ENCODE assay signal across 8 cellular contexts in genomic region chr1:150293433-150294253, GRCh38. TPM values are rescaled to one million over a fixed set of nuclear protein-coding genes. Genes with fewer than 3 reads are reported as not detected.
A peak's percentile ranks its signal among the peaks of the same experiment; 100 is the strongest.
DNase-seq lines count a peak whose midpoint lies in the region; ATAC-seq and TF ChIP-seq lines count a peak whose summit lies in the region.

Gene MRPS21 (plus strand): TSS chr1:150293861. CDS start chr1:150294367, 506 bp downstream.

- H3K27me3 ChIP-seq in hepatocyte: no peaks in the 10 kb centered on the region

- 12% methylated on average over 43 of the region's 43 CpGs for WGBS in hepatocyte (ENCODE audit: low lambda C conversion rate, missing lambda C conversion rate)

- in situ Hi-C loops in astrocyte of the cerebellum (cut with HindIII; ENCODE audit: low sequenced_read_pairs): no loop called here

- peak within 1 kb of the TSS; percentile 89 for H3K27ac ChIP-seq in hepatocyte

- H3K9me2 ChIP-seq in hepatocyte (replicated peaks; ENCODE audit: insufficient read depth): no peaks in the 10 kb centered on the region

- peaks cover 31% of the 10 kb centered on the region for H3K79me2 ChIP-seq in hepatocyte

- peak within 1 kb of the TSS; percentile 96 for H3K4me2 ChIP-seq in hepatocyte

- H3K36me3 ChIP-seq in hepatocyte (replicated peaks; ENCODE audit: insufficient read depth, low read depth): no peaks in the 10 kb centered on the region

- H3K4me3 ChIP-seq in astrocyte of the cerebellum (ENCODE audit: low read depth, low read length): peak within 1 kb of the TSS; percentile 83
- H3K4me3 ChIP-seq in hepatocyte: peak within 1 kb of the TSS; percentile 48

- ATAC-seq in GM18511 (IDR thresholded peaks at IDR 0.05; ENCODE audit: unreplicated experiment): peak; percentile 96
- peak; percentile 83 for ATAC-seq in HG03039 (IDR thresholded peaks at IDR 0.05; ENCODE audit: unreplicated experiment)
- ATAC-seq in GM18519 (IDR thresholded peaks at IDR 0.05; ENCODE audit: low FRiP score, unreplicated experiment): no peak

- no peaks in the 10 kb centered on the region for H3K9me3 ChIP-seq in hepatocyte (ENCODE audit: low read depth)

- TF ChIP-seq CTCF in astrocyte of the cerebellum (IDR thresholded peaks at IDR 0.05; ENCODE audit: low read depth, low read length, missing control alignments) (no peak), hepatocyte (IDR thresholded peaks at IDR 0.05; ENCODE audit: poor library complexity) (no peak)

- no peaks in the 10 kb centered on the region for H4K20me1 ChIP-seq in hepatocyte (ENCODE audit: insufficient read depth, poor library complexity, severe bottlenecking)

- peaks cover 16% of the 10 kb centered on the region for H3K4me1 ChIP-seq in hepatocyte (ENCODE audit: insufficient read depth)

- peak within 1 kb of the TSS; percentile 91 for H2AFZ ChIP-seq in hepatocyte

- DNase-seq in NCI-H2081 treated with DMSO at 0.1 percent for 48 hours (lab: John Stamatoyannopoulos, UW) (peak; percentile 64), T1000 (lab: John Stamatoyannopoulos, UW) (peak; percentile 80), astrocyte of the cerebellum (ENCODE audit: low read depth) (peak; percentile 70), hepatocyte (ENCODE audit: low spot score) (peak; percentile 95), renal cortical epithelial cell (ENCODE audit: low read depth) (peak; percentile 85)

RNA-seq across cellular contexts. Expression of gene MRPS21, which starts in this region (rescaled TPM):
- total RNA-seq in hepatocyte: 41.9 and 43.1 TPM in 2 replicates
- polyA plus RNA-seq in hepatocyte: 82.5 and 88.4 TPM in 2 replicates
- total RNA-seq in renal cortical epithelial cell: 50.2 and 67.0 TPM in 2 replicates
